ENCODE assay signal across 1 cellular context in genomic region chr14:75487155-75487671, GRCh38.
TF ChIP-seq lines count a peak whose summit lies in the region.

No MANE protein-coding gene starts in this region.

TF ChIP-seq in GM12878, 131 proteins besides CTCF, POLR2A, EP300 and RAD21 (continued from another document and continues in another):
- peak; percentile 81 for TF ChIP-seq SKIL (IDR thresholded peaks at IDR 0.05; ENCODE audit: low read depth, poor library complexity, severe bottlenecking)
- TF ChIP-seq POLR2AphosphoS5 (IDR thresholded peaks at IDR 0.05; ENCODE audit: low read length), result no peak
- peak; percentile 63 for TF ChIP-seq PKNOX1 (IDR thresholded peaks at IDR 0.05)
- no peak for TF ChIP-seq ELK1 (IDR thresholded peaks at IDR 0.05; ENCODE audit: low read depth, low read length)
- no peak for TF ChIP-seq NR2C1 (IDR thresholded peaks at IDR 0.05)
- peak; percentile 89 for TF ChIP-seq CREM (IDR thresholded peaks at IDR 0.05; ENCODE audit: low read depth)
- peak; percentile 57; the same call in 1 of the 2 replicates for TF ChIP-seq NR2F1 (conservative IDR thresholded peaks at IDR 0.05)
- no peak for TF ChIP-seq ATF3 (IDR thresholded peaks at IDR 0.05; ENCODE audit: borderline replicate concordance, extremely low read depth, low read depth, low read length)
- no peak; the same call in 1 of the 2 replicates for TF ChIP-seq NKRF (conservative IDR thresholded peaks at IDR 0.05)
- TF ChIP-seq HDAC2 (IDR thresholded peaks at IDR 0.05), result no peak
- no peak for TF ChIP-seq YY1 (IDR thresholded peaks at IDR 0.05; ENCODE audit: low read depth, low read length)
- peak; percentile 93 for TF ChIP-seq FOXM1 (IDR thresholded peaks at IDR 0.05; ENCODE audit: low read depth, low read length)
- no peak for TF ChIP-seq ZZZ3 (IDR thresholded peaks at IDR 0.05; ENCODE audit: control insufficient read depth, insufficient read length, low read depth)
- TF ChIP-seq MYC (IDR thresholded peaks at IDR 0.05; ENCODE audit: insufficient read depth, insufficient read length, insufficient replicate concordance, low read length, severe bottlenecking), result no peak
- TF ChIP-seq BCL11A (IDR thresholded peaks at IDR 0.05; ENCODE audit: low read depth, low read length), result peak; percentile 87
- TF ChIP-seq HCFC1 (IDR thresholded peaks at IDR 0.05; ENCODE audit: low read length), result no peak
- TF ChIP-seq EED (IDR thresholded peaks at IDR 0.05; ENCODE audit: low read depth), result peak; percentile 100
- TF ChIP-seq SP1 (IDR thresholded peaks at IDR 0.05; ENCODE audit: low read depth, low read length), result peak; percentile 20
- TF ChIP-seq ZNF24 (IDR thresholded peaks at IDR 0.05), result peak; percentile 45; the same call in 1 of the 2 replicates
- peak; percentile 87; the same call in 1 of the 2 replicates for TF ChIP-seq CBFB (IDR thresholded peaks at IDR 0.05; ENCODE audit: low read depth)
- TF ChIP-seq ZBTB11 (CRISPR knock-in tag; IDR thresholded peaks at IDR 0.05), result no peak
- peak; percentile 69; the same call in 1 of the 2 replicates for TF ChIP-seq TCF7 (IDR thresholded peaks at IDR 0.05; ENCODE audit: borderline replicate concordance)
- TF ChIP-seq MXI1 (IDR thresholded peaks at IDR 0.05; ENCODE audit: low read depth, low read length), result no peak
- peak; percentile 94 for TF ChIP-seq NFIC (IDR thresholded peaks at IDR 0.05; ENCODE audit: low read depth, low read length)
- no peak for TF ChIP-seq ZBTB4 (CRISPR knock-in tag; IDR thresholded peaks at IDR 0.05)
- peak; percentile 99 for TF ChIP-seq IKZF2 (IDR thresholded peaks at IDR 0.05)
- no peak for TF ChIP-seq RCOR1 (conservative IDR thresholded peaks at IDR 0.05; ENCODE audit: low read depth, low read length)
- no peak for TF ChIP-seq E4F1 (IDR thresholded peaks at IDR 0.05; ENCODE audit: borderline replicate concordance, partially characterized antibody)
- peak; percentile 96 for TF ChIP-seq TCF12 (IDR thresholded peaks at IDR 0.05; ENCODE audit: low read depth, low read length)
- no peak for TF ChIP-seq KAT2A (conservative IDR thresholded peaks at IDR 0.05; ENCODE audit: control insufficient read depth, low read depth, low read length)
- peak; percentile 48 for TF ChIP-seq BCL3 (IDR thresholded peaks at IDR 0.05; ENCODE audit: borderline replicate concordance, insufficient read depth, low read depth, low read length, poor library complexity, severe bottlenecking)
- TF ChIP-seq CEBPB (IDR thresholded peaks at IDR 0.05; ENCODE audit: borderline replicate concordance in 1 of 2, low read depth in 2 of 2, low read length in 2 of 2), result peak in 1 of 2 experiments; percentile 59; a peak in 1 of 4 replicates
- 0 out of 2 replicates have a peak, but pooled peaks have one; percentile 39 for TF ChIP-seq JUND (IDR thresholded peaks at IDR 0.05; ENCODE audit: low read depth, low read length)
- peak; percentile 78; the same call in 1 of the 2 replicates for TF ChIP-seq ZBED1 (IDR thresholded peaks at IDR 0.05; ENCODE audit: borderline replicate concordance)
- TF ChIP-seq MEF2B (IDR thresholded peaks at IDR 0.05; ENCODE audit: partially characterized antibody, poor library complexity, severe bottlenecking), result peak; percentile 59
- TF ChIP-seq FOS (IDR thresholded peaks at IDR 0.05; ENCODE audit: borderline replicate concordance, extremely low read depth, insufficient read length), result no peak
- TF ChIP-seq JUNB (IDR thresholded peaks at IDR 0.05), result peak; percentile 93
- no peak for TF ChIP-seq PML (IDR thresholded peaks at IDR 0.05; ENCODE audit: low read length)
- TF ChIP-seq MTA2 (IDR thresholded peaks at IDR 0.05; ENCODE audit: low read depth), result peak; percentile 95
- TF ChIP-seq RB1 (IDR thresholded peaks at IDR 0.05; ENCODE audit: borderline replicate concordance), result no peak
- TF ChIP-seq ZSCAN29 (IDR thresholded peaks at IDR 0.05), result no peak
- TF ChIP-seq PBX3 (IDR thresholded peaks at IDR 0.05; ENCODE audit: insufficient replicate concordance, low read depth, low read length), result no peak
- peak; percentile 97 for TF ChIP-seq MTA3 (IDR thresholded peaks at IDR 0.05; ENCODE audit: borderline replicate concordance, low read length)
- TF ChIP-seq TCF3 (IDR thresholded peaks at IDR 0.05; ENCODE audit: borderline replicate concordance, insufficient read depth, low read depth, low read length), result peak; percentile 93
